Comparison of ENCODE assay signal across 2 cellular contexts in genomic region chr2:189466046-189466445, GRCh38.
TF ChIP-seq lines count a peak whose summit lies in the region.

No MANE protein-coding gene starts in this region.

TF ChIP-seq in GM12878, 131 proteins besides CTCF, POLR2A, EP300 and RAD21:
- TF ChIP-seq JUND (IDR thresholded peaks at IDR 0.05; ENCODE audit: low read depth, low read length) = no peak
- no peak for TF ChIP-seq RAD51 (IDR thresholded peaks at IDR 0.05)
- no peak for TF ChIP-seq TBL1XR1 (IDR thresholded peaks at IDR 0.05; ENCODE audit: low read depth, low read length)
- TF ChIP-seq POLR2AphosphoS5 (IDR thresholded peaks at IDR 0.05; ENCODE audit: low read length) = no peak
- no peak for TF ChIP-seq IKZF1 (conservative IDR thresholded peaks at IDR 0.05)
- no peak for TF ChIP-seq GATAD2B (conservative IDR thresholded peaks at IDR 0.05; ENCODE audit: low read depth)
- TF ChIP-seq SKIL (IDR thresholded peaks at IDR 0.05; ENCODE audit: low read depth, poor library complexity, severe bottlenecking) = no peak
- no peak for TF ChIP-seq YY1 (IDR thresholded peaks at IDR 0.05; ENCODE audit: low read depth, low read length)

TF ChIP-seq in liver, 16 proteins besides CTCF, POLR2A, EP300 and RAD21 (continued from another document):
- TF ChIP-seq GABPA (IDR thresholded peaks at IDR 0.05 in 1 of 2, conservative IDR thresholded peaks at IDR 0.05 in 1 of 2) (no peak), FOXA1 (IDR thresholded peaks at IDR 0.05) (no peak), SP1 (IDR thresholded peaks at IDR 0.05) (no peak), EGR1 (IDR thresholded peaks at IDR 0.05; ENCODE audit: low read depth in 2 of 2) (no peak), TAF1 (conservative IDR thresholded peaks at IDR 0.05) (no peak), REST (IDR thresholded peaks at IDR 0.05) (no peak), HNF4A (conservative IDR thresholded peaks at IDR 0.05) (no peak), ZBTB33 (IDR thresholded peaks at IDR 0.05) (no peak), YY1 (IDR thresholded peaks at IDR 0.05) (no peak), RXRA (IDR thresholded peaks at IDR 0.05) (no peak), JUND (IDR thresholded peaks at IDR 0.05) (no peak), NR2F2 (IDR thresholded peaks at IDR 0.05) (no peak), HNF4G (IDR thresholded peaks at IDR 0.05) (no peak), MAX (IDR thresholded peaks at IDR 0.05) (no peak), ATF3 (IDR thresholded peaks at IDR 0.05) (no peak)
